ENCODE assay signal across 8 cellular contexts in genomic region chr13:76887070-76887563, GRCh38. TPM values are rescaled to one million over a fixed set of nuclear protein-coding genes. Genes with fewer than 3 reads are reported as not detected.
DNase-seq lines count a peak whose midpoint lies in the region; ATAC-seq and TF ChIP-seq lines count a peak whose summit lies in the region.

No MANE protein-coding gene starts in this region.

- no peaks in the 10 kb centered on the region for H3K36me3 Mint-ChIP-seq in activated CD8-positive, alpha-beta memory T cell treated with anti-CD3 and anti-CD28 coated beads, Interleukin-2, amount 10 ng/mL, durations not matched to agents 7 days and 5 days

- H3K36me3 ChIP-seq in right lobe of liver (no peaks in the 10 kb centered on the region), transverse colon (no peaks in the 10 kb centered on the region)

- peak overlapping the region; percentile 38 for H3K27ac ChIP-seq in caudate nucleus (ENCODE audit: low read depth, low read length)
- peak overlapping the region; percentile 7 to 85 (median 56) for H3K27ac ChIP-seq in right lobe of liver
- peak overlapping the region; percentile 87 to 93 (median 88) for H3K27ac ChIP-seq in transverse colon

- no peak for TF ChIP-seq CTCF in right lobe of liver (IDR thresholded peaks at IDR 0.05)
- TF ChIP-seq CTCF in transverse colon (IDR thresholded peaks at IDR 0.05) = no peak

- in situ Hi-C loops in transverse colon (cut with MboI; ENCODE audit: low pct_ligation_motif_present in 1 of 4, low pct_unique_long_range_greater_than_20kb in 1 of 4, low sequenced_read_pairs in 3 of 4) = loop anchor here in 2 of 4 donors (25.0 kb wide), 2 partner anchors 225 to 400 kb away; no protein-coding TSS in a partner anchor

- no peaks in the 10 kb centered on the region for H3K9me3 Mint-ChIP-seq in activated CD8-positive, alpha-beta memory T cell treated with anti-CD3 and anti-CD28 coated beads, Interleukin-2, amount 10 ng/mL, durations not matched to agents 7 days and 5 days (ENCODE audit: low read depth)

- H3K9me3 ChIP-seq in right lobe of liver (no peaks in the 10 kb centered on the region), transverse colon (no peaks in the 10 kb centered on the region)

- TF ChIP-seq POLR2A in right lobe of liver (IDR thresholded peaks at IDR 0.05) = no peak
- TF ChIP-seq POLR2A in transverse colon (IDR thresholded peaks at IDR 0.05) = no peak

- no peak for ATAC-seq in activated CD8-positive, alpha-beta memory T cell treated with anti-CD3 and anti-CD28 coated beads, Interleukin-2, amount 10 ng/mL, durations not matched to agents 7 days and 5 days
- no peak for ATAC-seq in right lobe of liver

- peaks cover 0 to 14% (median 2%) of the 10 kb centered on the region in 4 donors for H3K4me1 ChIP-seq in right lobe of liver
- peaks cover 0 to 34% (median 14%) of the 10 kb centered on the region in 4 donors for H3K4me1 ChIP-seq in transverse colon

- peak overlapping the region; percentile 9 for H3K27ac Mint-ChIP-seq in activated CD8-positive, alpha-beta memory T cell treated with anti-CD3 and anti-CD28 coated beads, Interleukin-2, amount 10 ng/mL, durations not matched to agents 7 days and 5 days

- CTCF ChIA-PET in activated CD8-positive, alpha-beta memory T cell treated with anti-CD3 and anti-CD28 coated beads, Interleukin-2, amount 10 ng/mL, durations not matched to agents 7 days and 5 days (lab: Charles Lee) = interaction anchor here (1.6 to 3.4 kb wide), 3 partner anchors 10 to 93 kb away, joined by 6 to 14 read pairs (median 12); no protein-coding TSS in a partner anchor

- peaks cover 19% of the 10 kb centered on the region for H3K4me1 Mint-ChIP-seq in activated CD8-positive, alpha-beta memory T cell treated with anti-CD3 and anti-CD28 coated beads, Interleukin-2, amount 10 ng/mL, durations not matched to agents 7 days and 5 days

- H3K4me3 ChIP-seq in right lobe of liver (peak overlapping the region; percentile 47 to 59 (median 58)), transverse colon (peak overlapping the region; percentile 36 to 80 (median 47))

- H3K4me3 Mint-ChIP-seq in activated CD8-positive, alpha-beta memory T cell treated with anti-CD3 and anti-CD28 coated beads, Interleukin-2, amount 10 ng/mL, durations not matched to agents 7 days and 5 days = peak overlapping the region; percentile 70

- 14% methylated on average over 19 of the region's 20 CpGs for WGBS in right lobe of liver (ENCODE audit: insufficient coverage, low coverage, low lambda C conversion rate, missing lambda C conversion rate)
- 34 to 38% methylated on average over 13 to 20 of the region's 20 CpGs for WGBS in transverse colon (ENCODE audit: low coverage in 1 of 2), 2 donors

- H3K27me3 ChIP-seq in right lobe of liver (peaks cover 0 to 4% of the 10 kb centered on the region in 2 donors), transverse colon (peaks cover 6% of the 10 kb centered on the region)

- TF ChIP-seq EP300 in transverse colon (IDR thresholded peaks at IDR 0.05; ENCODE audit: low read depth) = no peak

- H3K27me3 Mint-ChIP-seq in activated CD8-positive, alpha-beta memory T cell treated with anti-CD3 and anti-CD28 coated beads, Interleukin-2, amount 10 ng/mL, durations not matched to agents 7 days and 5 days = peaks cover 76% of the 10 kb centered on the region

- DNase-seq in activated CD8-positive, alpha-beta memory T cell treated with anti-CD3 and anti-CD28 coated beads, Interleukin-2, amount 10 ng/mL, durations not matched to agents 7 days and 5 days = no peak
- no peak for DNase-seq in activated CD8-positive, alpha-beta memory T cell treated with anti-CD3 and anti-CD28 coated beads for 24 hours
- DNase-seq in caudate nucleus (lab: John Stamatoyannopoulos, UW) = peak in 2 of 61 donors; percentile 0 to 35
- no peak for DNase-seq in right lobe of liver
- DNase-seq in transverse colon = no peak
- no peak for DNase-seq in AG20443 (ENCODE audit: low spot score)
- DNase-seq in AML-193 (lab: John Stamatoyannopoulos, UW) = no peak
- DNase-seq in NCI-H1694 treated with DMSO at 0.1 percent for 48 hours (lab: John Stamatoyannopoulos, UW) = no peak

- intact Hi-C loops in right lobe of liver (cut with DNase I) (no loop called here), transverse colon (cut with DNase I; ENCODE audit: low total_unique reads) (loop anchor here (10.0 kb wide), 1 partner anchor 222 kb away; no protein-coding TSS in a partner anchor)

RNA-seq across cellular contexts. Expression of gene KCTD12, which starts 0.9 kb away (rescaled TPM):
- 1 to 10 TPM; 2.4 to 3.7 TPM for total RNA-seq in activated CD8-positive, alpha-beta memory T cell treated with anti-CD3 and anti-CD28 coated beads, Interleukin-2, amount 10 ng/mL, durations not matched to agents 7 days and 5 days
- total RNA-seq in right lobe of liver (10 to 100 TPM in 1 of 6 experiments, 1 to 10 TPM in 5; 3.5 to 10.9 (median 7.1) TPM), transverse colon (10 to 100 TPM; 24.2 to 34.8 (median 27.6) TPM)

Comparison
In these comparisons a context has a peak if more than half of its experiments do, and no peak if none do; other contexts are left out.
1. H3K27ac ChIP-seq: peak in every context shown above with its lines; median percentile 88 in transverse colon; 56 in right lobe of liver; 38 in caudate nucleus.